Comparison of ENCODE assay signal across 1 cellular context in genomic region chr2:173090973-173091660, GRCh38.
TF ChIP-seq lines count a peak whose summit lies in the region.

No MANE protein-coding gene starts in this region.

TF ChIP-seq in K562, 482 proteins besides CTCF, POLR2A, EP300 and RAD21 (continued from another document and continues in another):
- TF ChIP-seq ZNF318 (IDR thresholded peaks at IDR 0.05; ENCODE audit: borderline replicate concordance in 1 of 2, low read depth in 1 of 2) = peak in 1 of 2 experiments; percentile 50; a peak in 1 of 4 replicates
- no peak for TF ChIP-seq MXI1 (IDR thresholded peaks at IDR 0.05; ENCODE audit: low read depth, low read length)
- TF ChIP-seq ZBTB43 (CRISPR knock-in tag; IDR thresholded peaks at IDR 0.05) = no peak
- TF ChIP-seq NFRKB (IDR thresholded peaks at IDR 0.05; ENCODE audit: low read depth) = peak; percentile 30
- no peak for TF ChIP-seq ZNF551 (CRISPR knock-in tag; IDR thresholded peaks at IDR 0.05)
- 0 out of 4 replicates have a peak, but pooled peaks of 1 of the 2 experiments have one; percentile 35 for TF ChIP-seq ZNF639 (CRISPR knock-in tag; conservative IDR thresholded peaks at IDR 0.05 in 1 of 2, IDR thresholded peaks at IDR 0.05 in 1 of 2)
- no peak for TF ChIP-seq CBX3 (IDR thresholded peaks at IDR 0.05; ENCODE audit: borderline replicate concordance in 1 of 2, low read length in 2 of 2)
- TF ChIP-seq HINFP (tag; conservative IDR thresholded peaks at IDR 0.05; ENCODE audit: low read depth) = no peak
- no peak for TF ChIP-seq TAF1 (IDR thresholded peaks at IDR 0.05; ENCODE audit: control insufficient read depth, extremely low read depth, insufficient read depth, low read length, severe bottlenecking)
- TF ChIP-seq RBM22 (IDR thresholded peaks at IDR 0.05; ENCODE audit: low read depth, low read length, poor library complexity, severe bottlenecking) = no peak
- peak; percentile 76 for TF ChIP-seq FOXM1 (IDR thresholded peaks at IDR 0.05; ENCODE audit: low read depth)
- no peak for TF ChIP-seq FOXM1 (CRISPR knock-in tag; IDR thresholded peaks at IDR 0.05; ENCODE audit: low read depth)
- no peak for TF ChIP-seq ZC3H11A (IDR thresholded peaks at IDR 0.05; ENCODE audit: low read depth, low read length)
- peak; percentile 14; the same call in 1 of the 2 replicates for TF ChIP-seq SMARCE1 (IDR thresholded peaks at IDR 0.05)
- TF ChIP-seq ZNF232 (CRISPR knock-in tag; IDR thresholded peaks at IDR 0.05) = no peak
- TF ChIP-seq MAFK (IDR thresholded peaks at IDR 0.05; ENCODE audit: low read length) = peak; percentile 99
- no peak for TF ChIP-seq ZNF124 (CRISPR knock-in tag; IDR thresholded peaks at IDR 0.05)
- no peak for TF ChIP-seq ZFP36 (IDR thresholded peaks at IDR 0.05; ENCODE audit: low read depth, low read length, partially characterized antibody)
- no peak for TF ChIP-seq BHLHE40 (IDR thresholded peaks at IDR 0.05; ENCODE audit: low read length)
- TF ChIP-seq MTF1 (CRISPR knock-in tag; IDR thresholded peaks at IDR 0.05; ENCODE audit: borderline replicate concordance) = no peak
- no peak for TF ChIP-seq HDAC8 (tag; IDR thresholded peaks at IDR 0.05)
- no peak for TF ChIP-seq HNRNPUL1 (IDR thresholded peaks at IDR 0.05; ENCODE audit: low read length)
- peak; percentile 62 for TF ChIP-seq MYBL2 (IDR thresholded peaks at IDR 0.05; ENCODE audit: low read depth)
- no peak for TF ChIP-seq MYBL2 (CRISPR knock-in tag; IDR thresholded peaks at IDR 0.05; ENCODE audit: borderline replicate concordance)
- no peak for TF ChIP-seq RFX7 (CRISPR knock-in tag; IDR thresholded peaks at IDR 0.05)
- no peak for TF ChIP-seq NBN (IDR thresholded peaks at IDR 0.05; ENCODE audit: low read depth)
- no peak; the same call in 1 of the 2 replicates for TF ChIP-seq ZNF644 (tag; IDR thresholded peaks at IDR 0.05; ENCODE audit: low read depth)
- TF ChIP-seq ZBTB33 (CRISPR knock-in tag; IDR thresholded peaks at IDR 0.05) = no peak
- no peak for TF ChIP-seq ZNF324 (CRISPR knock-in tag; IDR thresholded peaks at IDR 0.05)
- TF ChIP-seq SMARCA4 (IDR thresholded peaks at IDR 0.05) = peak; percentile 66
- TF ChIP-seq ATF2 (CRISPR knock-in tag; IDR thresholded peaks at IDR 0.05) = no peak
- no peak for TF ChIP-seq NFXL1 (CRISPR knock-in tag; IDR thresholded peaks at IDR 0.05)
- 0 out of 2 replicates have a peak, but pooled peaks have one; percentile 58 for TF ChIP-seq FOXJ2 (tag; IDR thresholded peaks at IDR 0.05)
- TF ChIP-seq GATAD2A (IDR thresholded peaks at IDR 0.05) = no peak; the same call in 1 of the 2 replicates
- TF ChIP-seq E2F6 (IDR thresholded peaks at IDR 0.05; ENCODE audit: borderline replicate concordance in 1 of 2, extremely low read depth in 1 of 2, insufficient read depth in 1 of 2, insufficient read length in 1 of 2, low read depth in 1 of 2, low read length in 1 of 2, poor library complexity in 1 of 2, severe bottlenecking in 1 of 2) = peak in 1 of 2 experiments; percentile 19
- TF ChIP-seq PHB (CRISPR knock-in tag; IDR thresholded peaks at IDR 0.05) = no peak
- no peak for TF ChIP-seq ZNF668 (CRISPR knock-in tag; IDR thresholded peaks at IDR 0.05)
- 0 out of 2 replicates have a peak, but pooled peaks have one; percentile 7 for TF ChIP-seq BCOR (IDR thresholded peaks at IDR 0.05)
- TF ChIP-seq MNT (conservative IDR thresholded peaks at IDR 0.05) = peak in 1 of 2 experiments; percentile 2; a peak in 1 of 4 replicates
- TF ChIP-seq ZNF583 (CRISPR knock-in tag; IDR thresholded peaks at IDR 0.05) = no peak
- TF ChIP-seq MTA3 (IDR thresholded peaks at IDR 0.05; ENCODE audit: borderline replicate concordance) = 0 out of 2 replicates have a peak, but pooled peaks have one; percentile 14
- TF ChIP-seq RBM15 (IDR thresholded peaks at IDR 0.05; ENCODE audit: insufficient read depth, low read length) = no peak
- TF ChIP-seq KDM4B (IDR thresholded peaks at IDR 0.05; ENCODE audit: borderline replicate concordance in 2 of 2, low read depth in 1 of 2) = no peak
- TF ChIP-seq ATF1 (CRISPR knock-in tag; IDR thresholded peaks at IDR 0.05) = no peak
- 0 out of 2 replicates have a peak, but pooled peaks have one; percentile 14 for TF ChIP-seq ATF1 (tag; IDR thresholded peaks at IDR 0.05)
- no peak for TF ChIP-seq NR2C1 (IDR thresholded peaks at IDR 0.05)
- TF ChIP-seq NR2C1 (tag; IDR thresholded peaks at IDR 0.05) = peak; percentile 34; the same call in 1 of the 2 replicates
- TF ChIP-seq MAX (CRISPR knock-in tag; IDR thresholded peaks at IDR 0.05) = no peak
- no peak for TF ChIP-seq TCFL5 (CRISPR knock-in tag; conservative IDR thresholded peaks at IDR 0.05)
- 0 out of 4 replicates have a peak, but pooled peaks of 1 of the 2 experiments have one; percentile 10 for TF ChIP-seq FOXK2 (conservative IDR thresholded peaks at IDR 0.05 in 1 of 2, IDR thresholded peaks at IDR 0.05 in 1 of 2; ENCODE audit: low read depth in 2 of 2)
- TF ChIP-seq TEAD2 (tag; IDR thresholded peaks at IDR 0.05) = 0 out of 2 replicates have a peak, but pooled peaks have one; percentile 31
